Comparison of ENCODE assay signal across 25 cellular contexts in the genomic region with DNA sequence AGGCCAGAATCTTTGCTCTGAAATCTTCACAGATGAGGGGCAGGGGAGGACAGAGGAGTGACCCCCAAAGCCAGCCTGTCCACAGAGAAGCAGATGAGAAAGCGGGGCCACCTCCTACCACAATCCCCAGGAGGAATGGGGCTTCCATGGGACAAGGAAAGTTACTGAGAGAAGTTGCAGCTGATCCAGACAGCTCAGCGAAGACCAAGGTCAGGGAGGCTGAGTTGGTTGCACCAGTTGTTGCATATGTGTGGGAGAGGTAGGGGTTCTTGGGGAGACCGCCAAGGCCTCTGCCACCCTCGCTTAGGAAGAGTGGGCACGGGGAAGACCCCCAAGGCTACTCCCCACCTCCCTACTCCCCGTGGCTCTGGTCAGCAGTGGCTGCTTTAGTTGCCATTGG.
DNase-seq lines count a peak whose midpoint lies in the region; ATAC-seq, FAIRE-seq and TF ChIP-seq lines count a peak whose summit lies in the region.
"Had no signal": no experiment of that assay in that cellular context is flagged by ENCODE, and none has a peak within 500 bp of the region (broad histone marks: within the 10 kb centered on the region; RNA-seq: fewer than 3 reads in every experiment).

No MANE protein-coding gene starts in this region.

- H3K36me3 ChIP-seq in GM23338 (ENCODE audit: insufficient read depth) (no peaks in the 10 kb centered on the region), body of pancreas (replicated peaks in 1 of 2; ENCODE audit: insufficient read depth in 1 of 2, low read depth in 2 of 2) (no peaks in the 10 kb centered on the region), H1 (ENCODE audit: control insufficient read depth in 2 of 4, insufficient read depth in 4 of 4, low read length in 3 of 4) (no peaks in the 10 kb centered on the region), neuronal stem cell (replicated peaks in 1 of 2; ENCODE audit: control insufficient read depth in 2 of 2, insufficient read depth in 2 of 2, low read length in 2 of 2) (no peaks in the 10 kb centered on the region)
- H3K36me3 ChIP-seq: BE2C; BLaER1 treated with 17β-estradiol and CSF1 and Interleukin-3, amounts not matched to agents 10 nM and 100 nM had no signal

- POLR2A ChIA-PET in H1 (lab: Charles Lee; ENCODE audit: partially characterized antibody) = no interaction called here

- no peak overlapping the region for H2BK20ac ChIP-seq in H1 (ENCODE audit: low read length)

- ATAC-seq in GM23338 (no peak), body of pancreas (peak; percentile 43), GM19455 (IDR thresholded peaks at IDR 0.05; ENCODE audit: unreplicated experiment) (no peak)
- ATAC-seq: A549 had no signal

- DNase-seq in GM23338 (ENCODE audit: low spot score) = no peak
- peak; percentile 38 to 68 (median 58) for DNase-seq in body of pancreas
- no peak for DNase-seq in H1 (ENCODE audit: low read depth in 1 of 2, low spot score in 2 of 2)
- DNase-seq in neuronal stem cell (ENCODE audit: low spot score) = no peak
- DNase-seq in COR-L47 (lab: John Stamatoyannopoulos, UW) = no peak
- no peak for DNase-seq in NCI-H146 (lab: John Stamatoyannopoulos, UW)
- DNase-seq in OCI-M2 (lab: John Stamatoyannopoulos, UW; ENCODE audit: unreplicated experiment) = no peak
- DNase-seq: 8988T; ACHN; AML-193; BE2C; Calu3; CD4-positive, alpha-beta T cell; CD8-positive, alpha-beta memory T cell; DMS53; DMS79 treated with DMSO at 0.1 percent for 48 hours; GF-D8; HFFc6 had no signal

- no peak overlapping the region for H3K4ac ChIP-seq in H1 (replicated peaks; ENCODE audit: insufficient read length, low read depth, low read length)
- H3K4ac ChIP-seq in neuronal stem cell (ENCODE audit: low read length) = no peak overlapping the region

- H2AFZ ChIP-seq in GM23338 (peak overlapping the region; percentile 47; the same call in 1 of the 2 replicates), H1 (ENCODE audit: low read length) (no peak overlapping the region), neuronal stem cell (ENCODE audit: low read length) (no peak overlapping the region)

- H4K20me1 ChIP-seq in GM23338 (replicated peaks; ENCODE audit: insufficient read depth) (no peaks in the 10 kb centered on the region), H1 (replicated peaks in 1 of 2; ENCODE audit: control insufficient read depth in 1 of 2, insufficient read depth in 2 of 2, low read length in 2 of 2) (peaks cover 0 to 2% of the 10 kb centered on the region in 2 experiments)
- H4K20me1 ChIP-seq: BLaER1 treated with 17β-estradiol and CSF1 and Interleukin-3, amounts not matched to agents 10 nM and 100 nM had no signal

- no peak overlapping the region for H4K5ac ChIP-seq in H1 (ENCODE audit: insufficient read length, low read depth, low read length)

- peaks cover 11% of the 10 kb centered on the region; the same call in 1 of the 2 replicates for H3K4me1 ChIP-seq in GM23338 (ENCODE audit: insufficient read depth)
- peaks cover 93% of the 10 kb centered on the region for H3K4me1 ChIP-seq in body of pancreas
- H3K4me1 ChIP-seq in H1 (replicated peaks in 1 of 4; ENCODE audit: control insufficient read depth in 3 of 4, insufficient read depth in 4 of 4, low read length in 3 of 4) = peaks cover 0 to 36% (median 11%) of the 10 kb centered on the region in 4 experiments; a peak in 6 of 7 replicates
- H3K4me1 ChIP-seq in neuronal stem cell (ENCODE audit: control insufficient read depth in 2 of 2, insufficient read depth in 1 of 2, low read depth in 1 of 2, low read length in 2 of 2) = peaks cover 6 to 12% of the 10 kb centered on the region in 2 donors
- H3K4me1 ChIP-seq: A549; BE2C; BLaER1 treated with 17β-estradiol and CSF1 and Interleukin-3, amounts not matched to agents 10 nM and 100 nM had no signal

- CTCF ChIA-PET in H1 (lab: Charles Lee; ENCODE audit: partially characterized antibody) = interaction anchor here (0.9 kb wide), 1 partner anchor 8 kb away, joined by 4 read pairs; no protein-coding TSS in a partner anchor

- peaks cover 38% of the 10 kb centered on the region for H3K4me1 Mint-ChIP-seq in GM23338
- H3K4me1 Mint-ChIP-seq: CD14-positive monocyte; CD8-positive, alpha-beta memory T cell had no signal

- H2BK15ac ChIP-seq in H1 (ENCODE audit: low read length) (0 out of 2 replicates have a peak overlapping the region, but pooled peaks have one; percentile 41), neuronal stem cell (ENCODE audit: low read length) (peak overlapping the region; percentile 34)

- H3K18ac ChIP-seq in H1 (ENCODE audit: extremely low read depth, low read length) (no peak overlapping the region), neuronal stem cell (ENCODE audit: low read length) (no peak overlapping the region)

- H3K9me3 ChIP-seq in body of pancreas = no peaks in the 10 kb centered on the region
- no peaks in the 10 kb centered on the region for H3K9me3 ChIP-seq in H1 (ENCODE audit: insufficient read depth in 2 of 2, low read depth in 1 of 2, low read length in 1 of 2)
- peaks cover 0 to 2% of the 10 kb centered on the region in 2 donors for H3K9me3 ChIP-seq in neuronal stem cell (replicated peaks in 1 of 2; ENCODE audit: control insufficient read depth in 2 of 2, insufficient read depth in 1 of 2, low read depth in 1 of 2, low read length in 2 of 2)
- H3K9me3 ChIP-seq: A549, BE2C had no signal

- FAIRE-seq in H1 (lab: Jason Lieb, UNC) = no peak
- FAIRE-seq: A549, GM12891, GM18507 had no signal

- H3K36me3 Mint-ChIP-seq in GM23338 (ENCODE audit: low read depth) = peaks cover 4% of the 10 kb centered on the region; the same call in 2 of the 3 replicates
- H3K36me3 Mint-ChIP-seq: CD14-positive monocyte; CD8-positive, alpha-beta memory T cell had no signal

- no peak overlapping the region for H3K14ac ChIP-seq in H1 (ENCODE audit: insufficient read length)
- no peak overlapping the region for H3K14ac ChIP-seq in neuronal stem cell (ENCODE audit: low read length)

- H3K4me2 ChIP-seq in GM23338 = no peak overlapping the region
- H3K4me2 ChIP-seq in H1 (ENCODE audit: insufficient read depth in 1 of 2, low read depth in 2 of 2, low read length in 2 of 2) = no peak overlapping the region
- no peak overlapping the region for H3K4me2 ChIP-seq in neuronal stem cell (ENCODE audit: insufficient read depth, low read length, poor library complexity, severe bottlenecking)
- H3K4me2 ChIP-seq: A549; BLaER1 treated with 17β-estradiol and CSF1 and Interleukin-3, amounts not matched to agents 10 nM and 100 nM had no signal

- no peak overlapping the region for H3K4me3 Mint-ChIP-seq in GM23338
- H3K4me3 Mint-ChIP-seq: CD14-positive monocyte; CD4-positive, alpha-beta T cell; CD8-positive, alpha-beta memory T cell; H9; HFFc6 had no signal

- no peak overlapping the region for H3K56ac ChIP-seq in H1 (replicated peaks; ENCODE audit: insufficient read length, low read depth, low read length)

- H3K79me1 ChIP-seq in H1 (ENCODE audit: low read depth, low read length) = no peaks in the 10 kb centered on the region; the same call in 1 of the 2 replicates
- no peaks in the 10 kb centered on the region for H3K79me1 ChIP-seq in neuronal stem cell (ENCODE audit: low read depth, low read length)

- H3K27me3 Mint-ChIP-seq in GM23338 (ENCODE audit: insufficient read depth, low read depth, poor library complexity) = peaks cover 13% of the 10 kb centered on the region

- H3K9me3 Mint-ChIP-seq in GM23338 = peaks cover 9% of the 10 kb centered on the region
- H3K9me3 Mint-ChIP-seq: CD4-positive, alpha-beta T cell; HFFc6 had no signal

- no peak overlapping the region for H2BK12ac ChIP-seq in H1 (ENCODE audit: low read depth, low read length)
- H2BK12ac ChIP-seq in neuronal stem cell (ENCODE audit: low read length) = no peak overlapping the region

- intact Hi-C loops in body of pancreas (cut with DNase I) = no loop called here

- H3K27ac ChIP-seq in GM23338 (ENCODE audit: low read depth) (no peak overlapping the region), body of pancreas (peak overlapping the region; percentile 37 to 84 (median 68)), H1 (ENCODE audit: low read depth, low read length) (no peak overlapping the region), neuronal stem cell (replicated peaks; ENCODE audit: low read length) (no peak overlapping the region)
- H3K27ac ChIP-seq: A549; BLaER1 treated with 17β-estradiol and CSF1 and Interleukin-3, amounts not matched to agents 10 nM and 100 nM had no signal

- H3K27me3 ChIP-seq in GM23338 (ENCODE audit: insufficient read depth) (no peaks in the 10 kb centered on the region), body of pancreas (no peaks in the 10 kb centered on the region), H1 (replicated peaks in 1 of 4; ENCODE audit: control insufficient read depth in 3 of 4, extremely low read depth in 1 of 4, insufficient read depth in 3 of 4, low read length in 3 of 4) (no peaks in the 10 kb centered on the region; a peak in 2 of 7 replicates), neuronal stem cell (ENCODE audit: control insufficient read depth in 3 of 3, insufficient read depth in 3 of 3, low read depth in 1 of 3, low read length in 3 of 3) (peaks cover 0 to 52% (median 0%) of the 10 kb centered on the region in 3 experiments)
- H3K27me3 ChIP-seq: BLaER1 treated with 17β-estradiol and CSF1 and Interleukin-3, amounts not matched to agents 10 nM and 100 nM had no signal

- no peak overlapping the region for H4K91ac ChIP-seq in H1 (replicated peaks; ENCODE audit: insufficient read length, low read length)
- H4K91ac ChIP-seq in neuronal stem cell (ENCODE audit: low read depth, low read length, poor library complexity) = no peak overlapping the region

- TF ChIP-seq POLR2A in body of pancreas (IDR thresholded peaks at IDR 0.05) (no peak), H1 (IDR thresholded peaks at IDR 0.05; ENCODE audit: control extremely low read depth in 1 of 2, low read depth in 2 of 2, low read length in 2 of 2) (no peak)

- H2BK5ac ChIP-seq in H1 (ENCODE audit: low read depth, low read length) (0 out of 2 replicates have a peak overlapping the region, but pooled peaks have one; percentile 7), neuronal stem cell (ENCODE audit: low read length) (no peak overlapping the region)

- no peak overlapping the region for H2AK5ac ChIP-seq in H1 (ENCODE audit: low read depth, low read length)
- no peak overlapping the region for H2AK5ac ChIP-seq in neuronal stem cell (ENCODE audit: low read depth, low read length)

- no peak overlapping the region for H2BK120ac ChIP-seq in H1 (replicated peaks; ENCODE audit: low read depth, low read length)
- no peak overlapping the region for H2BK120ac ChIP-seq in neuronal stem cell (ENCODE audit: low read depth, low read length)

- peak overlapping the region; percentile 48; the same call in 1 of the 2 replicates for H3K27ac Mint-ChIP-seq in GM23338
- H3K27ac Mint-ChIP-seq: CD4-positive, alpha-beta T cell; CD8-positive, alpha-beta memory T cell; HFFc6 had no signal

- 9 to 20% methylated on average over 4 to 6 of the region's 6 CpGs for WGBS in body of pancreas, 2 donors
- WGBS in H1 (ENCODE audit: extremely low coverage in 1 of 2, insufficient coverage in 1 of 2, insufficient read length in 1 of 2, insufficient replicate concordance in 2 of 2, low coverage in 1 of 2, low lambda C conversion rate in 2 of 2, missing lambda C conversion rate in 1 of 2), 2 experiments = 92% methylated on average over 6 of the region's 6 CpGs; no CpG with 5 or more reads in 1 of the 2 experiments
- no CpG with 5 or more reads among the region's 6 CpGs for WGBS in neuronal stem cell (ENCODE audit: extremely low coverage in 2 of 2, insufficient read length in 2 of 2, insufficient replicate concordance in 1 of 2), 2 donors

- no peak overlapping the region for H3K4me3 ChIP-seq in GM23338
- H3K4me3 ChIP-seq in body of pancreas = no peak overlapping the region
- no peak overlapping the region for H3K4me3 ChIP-seq in H1 (ENCODE audit: extremely low read depth in 1 of 4, insufficient read depth in 2 of 4, low read depth in 3 of 4, low read length in 4 of 4)
- H3K4me3 ChIP-seq in neuronal stem cell (ENCODE audit: low read length in 2 of 2) = no peak overlapping the region
- H3K4me3 ChIP-seq: A549; BLaER1 treated with 17β-estradiol and CSF1 and Interleukin-3, amounts not matched to agents 10 nM and 100 nM had no signal

- peaks cover 6% of the 10 kb centered on the region; the same call in 1 of the 2 replicates for H3K23me2 ChIP-seq in H1 (ENCODE audit: low read depth, low read length)

- no peaks in the 10 kb centered on the region for H3K9me2 ChIP-seq in GM23338 (ENCODE audit: insufficient read depth)

- H4K8ac ChIP-seq in H1 (ENCODE audit: extremely low read depth, insufficient read depth, low read length) = no peak overlapping the region
- H4K8ac ChIP-seq in neuronal stem cell (ENCODE audit: low read depth, low read length) = no peak overlapping the region

- no peaks in the 10 kb centered on the region for H3K79me2 ChIP-seq in GM23338 (replicated peaks; ENCODE audit: insufficient read depth)
- no peaks in the 10 kb centered on the region for H3K79me2 ChIP-seq in H1 (ENCODE audit: control insufficient read depth in 1 of 2, insufficient read depth in 2 of 2, low read length in 2 of 2)

- H3K9ac ChIP-seq in H1 (replicated peaks in 1 of 4; ENCODE audit: extremely low read depth in 1 of 4, low read depth in 3 of 4, low read length in 3 of 4) (no peak overlapping the region), neuronal stem cell (ENCODE audit: low read depth, low read length, poor library complexity) (no peak overlapping the region)
- H3K9ac ChIP-seq: BLaER1 treated with 17β-estradiol and CSF1 and Interleukin-3, amounts not matched to agents 10 nM and 100 nM had no signal

- TF ChIP-seq CTCF in GM23338 (conservative IDR thresholded peaks at IDR 0.05; ENCODE audit: low read depth in 2 of 2) (no peak), body of pancreas (IDR thresholded peaks at IDR 0.05) (no peak), H1 (IDR thresholded peaks at IDR 0.05; ENCODE audit: control extremely low read depth in 1 of 3, insufficient read depth in 1 of 3, low read depth in 1 of 3, low read length in 3 of 3) (no peak)

- no peaks in the 10 kb centered on the region for H3F3A ChIP-seq in GM23338 (replicated peaks; ENCODE audit: low read depth)

- TF ChIP-seq EP300 in H1 (IDR thresholded peaks at IDR 0.05; ENCODE audit: borderline replicate concordance in 1 of 2, low read depth in 2 of 2, low read length in 2 of 2) = no peak

- TF ChIP-seq RAD21 in H1 (IDR thresholded peaks at IDR 0.05 in 1 of 2, conservative IDR thresholded peaks at IDR 0.05 in 1 of 2; ENCODE audit: low read depth in 2 of 2, low read length in 2 of 2) = no peak

- H3K23ac ChIP-seq in H1 (ENCODE audit: insufficient read length) (no peak overlapping the region), neuronal stem cell (ENCODE audit: low read depth, low read length, poor library complexity) (no peak overlapping the region)

Comparison
In these comparisons a context has a peak if more than half of its experiments do, and no peak if none do; other contexts are left out.
1. DNase-seq: peak in body of pancreas (4 of 4); none in GM23338 (single experiment), H1 (0 of 2), neuronal stem cell (single experiment), COR-L47 (single experiment), NCI-H146 (single experiment) and OCI-M2 (single experiment).
2. H3K27ac ChIP-seq: peak in body of pancreas (4 of 4); none in GM23338 (single experiment), H1 (single experiment) and neuronal stem cell (single experiment).